18 cellular contexts compared by ENCODE assay signal in the genomic region with DNA sequence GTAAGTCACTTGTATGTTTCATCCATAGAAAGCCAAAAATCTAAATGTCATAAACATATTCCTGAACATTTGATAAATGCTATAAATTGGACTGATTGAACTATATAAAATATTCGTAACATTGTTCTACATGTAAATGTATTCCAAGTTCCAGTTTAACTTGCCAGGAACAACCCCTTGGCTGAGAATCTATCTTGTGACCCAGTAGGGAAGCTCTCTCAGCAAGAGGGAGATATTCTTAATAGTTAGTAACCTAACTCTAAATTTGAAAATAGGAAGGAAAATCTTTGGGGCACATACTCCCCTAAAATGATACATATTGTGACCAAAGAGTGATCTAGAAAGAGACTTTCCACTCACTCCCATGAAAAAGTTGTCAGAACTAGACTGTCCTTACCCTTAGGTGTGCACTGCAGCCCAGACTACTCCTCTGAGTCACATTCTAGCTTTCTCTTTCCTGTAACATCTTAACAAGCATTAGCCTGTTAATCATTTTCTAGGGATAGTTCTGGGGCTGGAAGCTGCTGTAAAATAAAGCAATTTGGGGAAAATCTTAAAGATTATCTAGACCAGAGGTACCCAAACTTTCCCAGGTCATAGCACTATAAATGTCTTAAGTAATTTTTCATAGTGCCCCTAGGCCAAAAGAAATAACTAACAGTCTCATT.
DNase-seq lines count a peak whose midpoint lies in the region; ATAC-seq and TF ChIP-seq lines count a peak whose summit lies in the region.
"Had no signal": no experiment of that assay in that cellular context is flagged by ENCODE, and none has a peak within 500 bp of the region (broad histone marks: within the 10 kb centered on the region; RNA-seq: fewer than 3 reads in every experiment).

No MANE protein-coding gene starts in this region.

- TF ChIP-seq CTCF in GM23338 (conservative IDR thresholded peaks at IDR 0.05; ENCODE audit: low read depth in 2 of 2) (no peak), PC-9 (conservative IDR thresholded peaks at IDR 0.05) (no peak), kidney epithelial cell (IDR thresholded peaks at IDR 0.05; ENCODE audit: insufficient read depth, low read length, poor library complexity, severe bottlenecking) (no peak)

- in situ Hi-C loops in G401 (cut with HindIII; ENCODE audit: low sequenced_read_pairs): no loop called here

- H3K4me3 ChIP-seq in GM23338: no peak overlapping the region
- H3K4me3 ChIP-seq in PC-9: no peak overlapping the region
- no peak overlapping the region for H3K4me3 ChIP-seq in kidney epithelial cell (ENCODE audit: low read depth, low read length)

- peaks cover 25% of the 10 kb centered on the region for H3K4me1 Mint-ChIP-seq in GM23338
- no peaks in the 10 kb centered on the region for H3K4me1 Mint-ChIP-seq in stimulated activated naive CD8-positive, alpha-beta T cell treated with anti-CD3 and anti-CD28 coated beads, Interleukin-15, amount 100 ng/mL, for 72 hours
- H3K4me1 Mint-ChIP-seq: activated naive CD4-positive, alpha-beta T cell treated with anti-CD3 and anti-CD28 coated beads, Interleukin-2, amount 10 ng/mL, durations not matched to agents 7 days and 5 days; IgD-negative memory B cell had no signal

- H3K27me3 Mint-ChIP-seq in GM23338 (ENCODE audit: insufficient read depth, low read depth, poor library complexity): peaks cover 1% of the 10 kb centered on the region
- peaks cover 27% of the 10 kb centered on the region for H3K27me3 Mint-ChIP-seq in stimulated activated naive CD8-positive, alpha-beta T cell treated with anti-CD3 and anti-CD28 coated beads, Interleukin-15, amount 100 ng/mL, for 72 hours

- H3K36me3 Mint-ChIP-seq in GM23338 (ENCODE audit: low read depth): 0 out of 3 replicates have a peak, but pooled peaks cover 3% of the 10 kb centered on the region
- H3K36me3 Mint-ChIP-seq: activated naive CD4-positive, alpha-beta T cell treated with anti-CD3 and anti-CD28 coated beads, Interleukin-2, amount 10 ng/mL, durations not matched to agents 7 days and 5 days; IgD-negative memory B cell had no signal

- H3K79me2 ChIP-seq in GM23338 (replicated peaks; ENCODE audit: insufficient read depth): no peaks in the 10 kb centered on the region
- H3K79me2 ChIP-seq in PC-9 (ENCODE audit: low read depth): no peaks in the 10 kb centered on the region

- no peak overlapping the region for H3K4me3 Mint-ChIP-seq in GM23338
- H3K4me3 Mint-ChIP-seq in stimulated activated naive CD8-positive, alpha-beta T cell treated with anti-CD3 and anti-CD28 coated beads, Interleukin-15, amount 100 ng/mL, for 72 hours: no peak overlapping the region
- H3K4me3 Mint-ChIP-seq: activated naive CD4-positive, alpha-beta T cell treated with anti-CD3 and anti-CD28 coated beads, Interleukin-2, amount 10 ng/mL, durations not matched to agents 7 days and 5 days; IgD-negative memory B cell had no signal

- H3K9me3 ChIP-seq in PC-9 (ENCODE audit: insufficient read depth, low read depth): peaks cover 5% of the 10 kb centered on the region; the same call in 1 of the 2 replicates

- ATAC-seq in GM23338 (no peak), HG02610 (IDR thresholded peaks at IDR 0.05; ENCODE audit: unreplicated experiment) (no peak)
- no peak for ATAC-seq in stimulated activated naive CD8-positive, alpha-beta T cell treated with anti-CD3 and anti-CD28 coated beads, Interleukin-15, amount 100 ng/mL, for 72 hours
- ATAC-seq: sciatic nerve had no signal

- H3K27me3 ChIP-seq in GM23338 (ENCODE audit: insufficient read depth) (no peaks in the 10 kb centered on the region), PC-9 (ENCODE audit: insufficient read depth, low read depth) (no peaks in the 10 kb centered on the region), kidney epithelial cell (ENCODE audit: control insufficient read depth, insufficient read depth, low read length) (no peaks in the 10 kb centered on the region)

- intact Hi-C loops in PC-9 (cut with micrococcal nuclease; ENCODE audit: unreplicated experiment): no loop called here

- no peaks in the 10 kb centered on the region for H4K20me1 ChIP-seq in GM23338 (replicated peaks; ENCODE audit: insufficient read depth)
- no peaks in the 10 kb centered on the region for H4K20me1 ChIP-seq in PC-9 (ENCODE audit: insufficient read depth)

- H3F3A ChIP-seq in GM23338 (replicated peaks; ENCODE audit: low read depth) (no peaks in the 10 kb centered on the region), PC-9 (ENCODE audit: insufficient read depth, low read depth) (no peaks in the 10 kb centered on the region)

- CTCF ChIA-PET in PC-9 (lab: Charles Lee): no interaction called here

- H3K27ac Mint-ChIP-seq in GM23338: no peak overlapping the region
- no peak overlapping the region for H3K27ac Mint-ChIP-seq in stimulated activated naive CD8-positive, alpha-beta T cell treated with anti-CD3 and anti-CD28 coated beads, Interleukin-15, amount 100 ng/mL, for 72 hours
- H3K27ac Mint-ChIP-seq: activated naive CD4-positive, alpha-beta T cell treated with anti-CD3 and anti-CD28 coated beads, Interleukin-2, amount 10 ng/mL, durations not matched to agents 7 days and 5 days; IgD-negative memory B cell had no signal

- POLR2A ChIA-PET in PC-9 (lab: Charles Lee; ENCODE audit: unreplicated experiment): no interaction called here

- H3K36me3 ChIP-seq in GM23338 (ENCODE audit: insufficient read depth): no peaks in the 10 kb centered on the region
- no peaks in the 10 kb centered on the region for H3K36me3 ChIP-seq in PC-9 (ENCODE audit: low read depth)
- H3K36me3 ChIP-seq in kidney epithelial cell (ENCODE audit: control insufficient read depth, insufficient read depth, low read length): no peaks in the 10 kb centered on the region

- H3K9me2 ChIP-seq in GM23338 (ENCODE audit: insufficient read depth) (no peaks in the 10 kb centered on the region), PC-9 (ENCODE audit: insufficient read depth) (no peaks in the 10 kb centered on the region)

- H3K4me1 ChIP-seq in GM23338 (ENCODE audit: insufficient read depth) (peaks cover 18% of the 10 kb centered on the region), PC-9 (replicated peaks; ENCODE audit: insufficient read depth) (no peaks in the 10 kb centered on the region)

- H3K4me2 ChIP-seq in GM23338 (no peak overlapping the region), PC-9 (no peak overlapping the region)

- H3K9me3 Mint-ChIP-seq in GM23338: peaks cover 15% of the 10 kb centered on the region
- H3K9me3 Mint-ChIP-seq in stimulated activated naive CD8-positive, alpha-beta T cell treated with anti-CD3 and anti-CD28 coated beads, Interleukin-15, amount 100 ng/mL, for 72 hours: no peaks in the 10 kb centered on the region

- H2AFZ ChIP-seq in GM23338: peak overlapping the region; percentile 19; the same call in 1 of the 2 replicates
- peak overlapping the region; percentile 39 for H2AFZ ChIP-seq in PC-9

- DNase-seq in DMS53 (lab: John Stamatoyannopoulos, UW): peak; percentile 62
- DNase-seq in GM23338 (ENCODE audit: low spot score): no peak
- no peak for DNase-seq in PC-9
- DNase-seq in kidney epithelial cell (ENCODE audit: low read depth): peak; percentile 61
- no peak for DNase-seq in NCI-H345 treated with DMSO at 0.1 percent for 48 hours (lab: John Stamatoyannopoulos, UW; ENCODE audit: unreplicated experiment)
- DNase-seq in G401 (ENCODE audit: low spot score): no peak
- DNase-seq in stimulated activated naive CD8-positive, alpha-beta T cell treated with anti-CD3 and anti-CD28 coated beads, Interleukin-15, amount 100 ng/mL, for 72 hours: no peak
- DNase-seq: activated naive CD4-positive, alpha-beta T cell treated with anti-CD3 and anti-CD28 coated beads, Interleukin-2, amount 10 ng/mL, durations not matched to agents 7 days and 5 days; activated T-cell treated with anti-CD3 and anti-CD28 coated beads for 4 hours; cortex of kidney; head of caudate nucleus; islet precursor cell; midbrain; NCI-H2081; NCI-H526 treated with DMSO at 0.1 percent for 48 hours had no signal

- no peak overlapping the region for H3K27ac ChIP-seq in GM23338 (ENCODE audit: low read depth)
- H3K27ac ChIP-seq in PC-9: no peak overlapping the region

- BruUV-seq in PC-9 (replicated peaks; lab: Mats Ljungman, UMichigan): no TSS peak

TF ChIP-seq in GM23338, 12 proteins besides CTCF, POLR2A, EP300 and RAD21 (continues in another document):
- TF ChIP-seq CREB1 (CRISPR knock-in tag; IDR thresholded peaks at IDR 0.05; ENCODE audit: low read depth): no peak
- no peak for TF ChIP-seq JUNB (IDR thresholded peaks at IDR 0.05; ENCODE audit: unreplicated experiment)
- TF ChIP-seq ZNF114 (CRISPR knock-in tag; IDR thresholded peaks at IDR 0.05): no peak

Comparison
In these comparisons a context has a peak if more than half of its experiments do, and no peak if none do; other contexts are left out.
1. DNase-seq: peak in DMS53 (single experiment) and kidney epithelial cell (single experiment); none in GM23338 (single experiment), PC-9 (0 of 2), NCI-H345 treated with DMSO at 0.1 percent for 48 hours (single experiment), G401 (single experiment) and stimulated activated naive CD8-positive, alpha-beta T cell treated with anti-CD3 and anti-CD28 coated beads, Interleukin-15, amount 100 ng/mL, for 72 hours (0 of 2).